In the genomic region with DNA sequence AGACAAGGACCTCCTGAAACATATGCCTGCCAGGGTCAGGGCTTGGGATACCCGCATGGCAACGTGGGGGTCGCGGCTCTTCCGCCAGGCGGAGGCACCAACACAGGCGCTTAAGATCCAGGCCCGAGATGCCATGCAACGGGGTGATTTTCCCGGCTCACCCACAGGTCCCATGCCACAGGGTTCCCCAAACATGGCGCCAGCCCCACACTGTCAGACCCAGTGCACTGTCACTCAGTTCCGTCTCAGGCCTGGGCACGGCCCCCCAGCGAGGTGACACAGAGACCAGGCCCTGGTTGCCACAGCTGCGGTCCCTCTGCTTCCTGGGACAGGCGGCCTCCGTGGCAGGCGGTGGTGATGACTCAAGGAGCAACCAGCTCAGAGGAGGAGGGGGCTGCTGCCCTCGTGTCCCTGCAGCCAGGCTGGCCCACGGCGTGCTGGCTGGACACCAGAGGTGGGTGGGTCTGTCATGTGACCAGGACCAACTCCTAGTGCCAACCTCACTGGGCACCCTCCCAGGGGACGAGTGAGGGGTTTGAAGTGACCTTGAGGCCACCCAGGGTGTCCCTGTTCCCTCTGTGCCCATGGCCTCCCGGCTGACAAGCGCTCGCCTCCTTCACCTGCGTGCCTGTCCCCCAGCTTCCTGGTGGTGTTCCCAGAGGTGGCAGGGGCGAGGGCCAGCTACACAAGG, we compare ENCODE assay signal across 14 cellular contexts. TPM values are rescaled to one million over a fixed set of nuclear protein-coding genes. Genes with fewer than 3 reads are reported as not detected.
DNase-seq lines count a peak whose midpoint lies in the region; ATAC-seq, FAIRE-seq and TF ChIP-seq lines count a peak whose summit lies in the region.
"Had no signal": no experiment of that assay in that cellular context is flagged by ENCODE, and none has a peak within 500 bp of the region (broad histone marks: within the 10 kb centered on the region; RNA-seq: fewer than 3 reads in every experiment).

No MANE protein-coding gene starts in this region.

- peak overlapping the region; percentile 65; the same call in 1 of the 2 replicates for H3K9ac ChIP-seq in BLaER1

- WGBS in adrenal gland, 4 donors, result 59 to 92% (median 65%) methylated on average over 5 to 27 of the region's 27 CpGs

- H3K27ac ChIP-seq in BLaER1, result peak overlapping the region; percentile 75
- H3K27ac ChIP-seq in adrenal gland, result no peak overlapping the region
- H3K27ac ChIP-seq: breast epithelium had no signal

- FAIRE-seq in GM19239 (lab: Jason Lieb, UNC), result no peak

- no peak overlapping the region for H3K4me3 ChIP-seq in BLaER1
- H3K4me3 ChIP-seq in adrenal gland, result no peak overlapping the region
- H3K4me3 ChIP-seq: breast epithelium had no signal

- no peak for TF ChIP-seq POLR2A in adrenal gland (IDR thresholded peaks at IDR 0.05)

- no peaks in the 10 kb centered on the region for H3K9me3 ChIP-seq in BLaER1
- H3K9me3 ChIP-seq in adrenal gland (replicated peaks in 1 of 3), result no peaks in the 10 kb centered on the region
- H3K9me3 ChIP-seq: breast epithelium had no signal

- H3K4me1 ChIP-seq in BLaER1, result peaks cover 60% of the 10 kb centered on the region
- no peaks in the 10 kb centered on the region for H3K4me1 ChIP-seq in adrenal gland (replicated peaks in 1 of 2)
- H3K4me1 ChIP-seq: breast epithelium had no signal

- peaks cover 17% of the 10 kb centered on the region; the same call in 1 of the 2 replicates for H3K36me3 ChIP-seq in BLaER1
- H3K36me3 ChIP-seq in adrenal gland (replicated peaks in 1 of 2), result no peaks in the 10 kb centered on the region
- H3K36me3 ChIP-seq: breast epithelium had no signal

- H4K20me1 ChIP-seq in BLaER1, result no peaks in the 10 kb centered on the region

- H3K27me3 ChIP-seq in BLaER1, result no peaks in the 10 kb centered on the region
- H3K27me3 ChIP-seq in adrenal gland, result no peaks in the 10 kb centered on the region

- no peak for TF ChIP-seq CTCF in adrenal gland (IDR thresholded peaks at IDR 0.05)

- intact Hi-C loops in adrenal gland (cut with DNase I), result no loop called here

- H3K4me2 ChIP-seq in BLaER1, result peak overlapping the region; percentile 100

- DNase-seq in GM19239 (ENCODE audit: insufficient read length, low spot score) (peak; percentile 9), adrenal gland (peak in 6 of 7 donors; percentile 33 to 68 (median 52)), mesenteric fat pad (ENCODE audit: low spot score) (peak; percentile 87), NOMO-1 treated with dmso at 0.1 percent for 144 hours (lab: John Stamatoyannopoulos, UW; ENCODE audit: unreplicated experiment) (no peak), NCI-H187 (lab: John Stamatoyannopoulos, UW) (no peak)
- DNase-seq: KBM-7; stimulated activated CD4-positive, alpha-beta T cell treated with anti-CD3 and anti-CD28 coated beads, Interleukin-1b, Interleukin-23, amount 100 ng/mL, for 48 hours had no signal

- no peak for ATAC-seq in HG02588 (IDR thresholded peaks at IDR 0.05; ENCODE audit: unreplicated experiment)
- ATAC-seq in HG03378 (IDR thresholded peaks at IDR 0.05; ENCODE audit: unreplicated experiment), result no peak

RNA-seq across cellular contexts. Expression of gene PDCD1, which starts 4.9 kb away (rescaled TPM):
- total RNA-seq in adrenal gland (under 1 TPM in 6 of 8 donors, not detected in 2; 0.23 to 0.84 (median 0.32) TPM), mesenteric fat pad (0.42 TPM)
- polyA plus RNA-seq in adrenal gland, result 1 to 10 TPM in 1 of 3 donors, under 1 TPM in 1, not detected in 1; 0.81 to 2.0 TPM
- total RNA-seq: neural crest cell, SK-MEL-5 had no signal

RNA-seq across cellular contexts. Expression of gene RTP5, which starts 15.7 kb away (rescaled TPM):
- under 1 TPM in 1 of 8 donors, not detected in 7; 0.11 TPM for total RNA-seq in adrenal gland
- under 1 TPM in 2 of 3 donors, not detected in 1; 0.07 to 0.56 TPM for polyA plus RNA-seq in adrenal gland
- total RNA-seq in mesenteric fat pad, result not detected
- total RNA-seq: epithelial cell of proximal tubule, neural crest cell, SK-MEL-5 had no signal

RNA-seq across cellular contexts. Expression of gene NEU4, which starts 44.8 kb away (rescaled TPM):
- 1 to 10 TPM in 2 of 8 donors, under 1 TPM in 4, not detected in 2; 0.28 to 2.3 (median 0.47) TPM for total RNA-seq in adrenal gland
- 1 to 10 TPM in 1 of 3 donors, under 1 TPM in 1, not detected in 1; 0.17 to 1.3 TPM for polyA plus RNA-seq in adrenal gland
- total RNA-seq in mesenteric fat pad, result 1.1 TPM
- total RNA-seq: epithelial cell of proximal tubule, SK-MEL-5 had no signal

Comparison
In these comparisons a context has a peak if more than half of its experiments do, and no peak if none do; other contexts are left out.
1. DNase-seq: peak in GM19239 (single experiment), adrenal gland (6 of 7) and mesenteric fat pad (single experiment); none in NOMO-1 treated with dmso at 0.1 percent for 144 hours (single experiment) and NCI-H187 (0 of 2).